8 cellular contexts compared by ENCODE assay signal in the genomic region with DNA sequence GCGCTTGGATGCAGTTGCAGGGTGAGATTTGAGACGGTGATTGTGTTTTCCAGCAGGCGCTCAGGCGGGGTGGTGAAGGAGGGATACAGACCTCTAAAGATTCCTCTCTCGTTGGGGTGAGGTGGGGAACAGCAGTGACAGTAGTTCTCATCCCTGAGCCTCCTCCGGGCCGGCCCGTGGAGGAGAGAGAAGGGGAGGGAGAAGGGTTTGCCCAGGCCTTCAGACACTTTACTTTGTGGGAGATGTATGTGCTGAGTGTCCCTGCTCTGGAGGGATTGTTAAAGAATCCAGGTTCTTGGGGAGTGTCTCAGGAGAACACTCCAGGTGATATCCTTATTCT. TPM values are rescaled to one million over a fixed set of nuclear protein-coding genes. Genes with fewer than 3 reads are reported as not detected.
DNase-seq lines count a peak whose midpoint lies in the region; ATAC-seq and TF ChIP-seq lines count a peak whose summit lies in the region.

No MANE protein-coding gene starts in this region.

- H3K9me3 ChIP-seq in Panc1 (ENCODE audit: control insufficient read depth, insufficient read depth, low read depth, low read length) = no peaks in the 10 kb centered on the region
- H3K9me3 ChIP-seq in fibroblast of lung (ENCODE audit: control insufficient read depth, insufficient read depth, low read depth, low read length) = no peaks in the 10 kb centered on the region
- H3K9me3 ChIP-seq in parathyroid adenoma (ENCODE audit: control insufficient read depth, low read length) = no peaks in the 10 kb centered on the region

- no TSS peak for BruUV-seq in Panc1 (replicated peaks; lab: Mats Ljungman, UMichigan)

- H3K9ac ChIP-seq in fibroblast of lung (ENCODE audit: insufficient read depth, low read length) (peak overlapping the region; percentile 66), parathyroid adenoma (no peak overlapping the region)

- ATAC-seq in Panc1 = peak; percentile 52

- H3K4me1 ChIP-seq in Panc1 (ENCODE audit: control insufficient read depth, insufficient read depth, low read length) (peaks cover 9% of the 10 kb centered on the region), fibroblast of lung (ENCODE audit: control insufficient read depth, extremely low read depth, insufficient read depth, low read length) (peaks cover 5% of the 10 kb centered on the region), parathyroid adenoma (no peaks in the 10 kb centered on the region)

- H3K27ac ChIP-seq in Panc1 (ENCODE audit: low read length) = peak overlapping the region; percentile 91
- peak overlapping the region; percentile 70 for H3K27ac ChIP-seq in fibroblast of lung (ENCODE audit: insufficient read depth, low read length)
- peak overlapping the region; percentile 68 for H3K27ac ChIP-seq in parathyroid adenoma

- TF ChIP-seq CTCF in Panc1 (IDR thresholded peaks at IDR 0.05) (no peak), fibroblast of lung (conservative IDR thresholded peaks at IDR 0.05 in 1 of 2, IDR thresholded peaks at IDR 0.05 in 1 of 2; ENCODE audit: low read depth in 1 of 2, low read length in 2 of 2) (no peak), parathyroid adenoma (IDR thresholded peaks at IDR 0.05) (no peak)

- in situ Hi-C loops in Panc1 (cut with HindIII; ENCODE audit: low pct_unique_long_range_greater_than_20kb, low sequenced_read_pairs) = no loop called here

- peak; percentile 72 for DNase-seq in NCI-H82 (lab: John Stamatoyannopoulos, UW)
- no peak for DNase-seq in NCI-H82 treated with DMSO at 0.1 percent for 48 hours (lab: John Stamatoyannopoulos, UW; ENCODE audit: unreplicated experiment)
- DNase-seq in Panc1 (ENCODE audit: low read depth, low spot score) = no peak
- no peak for DNase-seq in fibroblast of lung (ENCODE audit: low read depth in 2 of 2)
- DNase-seq in MV-4-11 (lab: John Stamatoyannopoulos, UW) = no peak
- DNase-seq in C1 segment of cervical spinal cord (lab: John Stamatoyannopoulos, UW) = no peak
- DNase-seq in OCI-M1 (lab: John Stamatoyannopoulos, UW) = no peak

- intact Hi-C loops in Panc1 (cut with micrococcal nuclease; ENCODE audit: unreplicated experiment) = no loop called here

- H3K79me2 ChIP-seq in fibroblast of lung (ENCODE audit: control insufficient read depth, insufficient read depth, low read length) (peaks cover 12% of the 10 kb centered on the region), parathyroid adenoma (no peaks in the 10 kb centered on the region)

- H3K36me3 ChIP-seq in Panc1 (ENCODE audit: control insufficient read depth, insufficient read depth, low read length) (peaks cover 2% of the 10 kb centered on the region; the same call in 1 of the 2 replicates), fibroblast of lung (ENCODE audit: control insufficient read depth, insufficient read depth, low read length) (no peaks in the 10 kb centered on the region), parathyroid adenoma (ENCODE audit: control insufficient read depth, insufficient read depth, low read length) (no peaks in the 10 kb centered on the region)

- peak overlapping the region; percentile 97 for H3K4me2 ChIP-seq in fibroblast of lung (ENCODE audit: extremely low read depth, insufficient read depth, low read length)
- H3K4me2 ChIP-seq in parathyroid adenoma (ENCODE audit: low read length) = peak overlapping the region; percentile 79

- H3K4me3 ChIP-seq in Panc1 (ENCODE audit: low read depth in 2 of 2, low read length in 2 of 2) (peak overlapping the region; percentile 90 to 96), fibroblast of lung (replicated peaks in 1 of 4; ENCODE audit: control extremely low read depth in 1 of 4, insufficient read depth in 1 of 4, low read depth in 3 of 4, low read length in 4 of 4) (peak overlapping the region; percentile 59 to 92 (median 86)), parathyroid adenoma (ENCODE audit: low read depth, low read length) (peak overlapping the region; percentile 82)

- CTCF ChIA-PET in Panc1 (lab: Charles Lee) = interaction anchor here (0.5 to 1.3 kb wide), 2 partner anchors 9 to 57 kb away, joined by 3 to 5 read pairs; no protein-coding TSS in a partner anchor

- H2AFZ ChIP-seq in fibroblast of lung (ENCODE audit: low read length) (peak overlapping the region; percentile 96), parathyroid adenoma (peak overlapping the region; percentile 95)

- POLR2A ChIA-PET in Panc1 (lab: Charles Lee) = interaction anchor here (0.6 to 1.5 kb wide), 2 partner anchors 77 to 104 kb away, joined by 3 to 10 read pairs; no protein-coding TSS in a partner anchor

- no peaks in the 10 kb centered on the region for H3K27me3 ChIP-seq in Panc1 (ENCODE audit: control insufficient read depth, insufficient read depth, low read length)
- H3K27me3 ChIP-seq in fibroblast of lung (ENCODE audit: control insufficient read depth, insufficient read depth, low read length) = no peaks in the 10 kb centered on the region
- no peaks in the 10 kb centered on the region for H3K27me3 ChIP-seq in parathyroid adenoma (ENCODE audit: control insufficient read depth, insufficient read depth, low read length)

- H4K20me1 ChIP-seq in fibroblast of lung (ENCODE audit: control insufficient read depth, extremely low read depth, insufficient read depth, low read length) = no peaks in the 10 kb centered on the region

RNA-seq across cellular contexts. Expression of a gene that starts 41.0 kb away (rescaled TPM):
- total RNA-seq in Panc1 (2021; ENCODE audit: unreplicated experiment) (41.5 TPM), fibroblast of lung (54.7 and 64.4 TPM in 2 replicates)
- 46.9 TPM for polyA plus RNA-seq in Panc1 (2012; ENCODE audit: insufficient read length)
- polyA plus RNA-seq in fibroblast of lung = 43.0 and 75.0 TPM in 2 replicates
- 50.9 and 86.2 TPM in 2 replicates for polyA plus RNA-seq in fibroblast of lung (2012)
- polyA minus RNA-seq in fibroblast of lung (ENCODE audit: low replicate concordance) = 28.1 and 89.4 TPM in 2 replicates

RNA-seq across cellular contexts. Expression of a gene that starts 41.5 kb away (rescaled TPM):
- total RNA-seq in Panc1 (2021; ENCODE audit: unreplicated experiment) (74.7 TPM), fibroblast of lung (66.8 and 107 TPM in 2 replicates)
- 70.5 TPM for polyA plus RNA-seq in Panc1 (2012; ENCODE audit: insufficient read length)
- 30.7 and 31.4 TPM in 2 replicates for polyA plus RNA-seq in fibroblast of lung
- polyA plus RNA-seq in fibroblast of lung (2012) = 33.7 and 39.7 TPM in 2 replicates
- polyA minus RNA-seq in fibroblast of lung (ENCODE audit: low replicate concordance) = 91.4 and 92.5 TPM in 2 replicates

RNA-seq across cellular contexts. Expression of a gene that starts 45.9 kb away (rescaled TPM):
- total RNA-seq in Panc1 (2021; ENCODE audit: unreplicated experiment) = 0.44 TPM
- not detected for polyA plus RNA-seq in Panc1 (2012; ENCODE audit: insufficient read length)
- 0.51 and 0.83 TPM in 2 replicates for total RNA-seq in fibroblast of lung
- polyA plus RNA-seq in fibroblast of lung = 0.28 TPM in 2 replicates
- 0.09 and 0.15 TPM in 2 replicates for polyA plus RNA-seq in fibroblast of lung (2012)
- polyA minus RNA-seq in fibroblast of lung (ENCODE audit: low replicate concordance) = not detected in 2 replicates

RNA-seq across cellular contexts. Expression of a gene that starts 51.1 kb away (rescaled TPM):
- total RNA-seq in Panc1 (2021; ENCODE audit: unreplicated experiment) (43.8 TPM), fibroblast of lung (72.9 and 77.3 TPM in 2 replicates)
- 37.8 TPM for polyA plus RNA-seq in Panc1 (2012; ENCODE audit: insufficient read length)
- polyA plus RNA-seq in fibroblast of lung = 77.1 and 80.0 TPM in 2 replicates
- 86.8 and 93.4 TPM in 2 replicates for polyA plus RNA-seq in fibroblast of lung (2012)
- 35.2 and 47.9 TPM in 2 replicates for polyA minus RNA-seq in fibroblast of lung (ENCODE audit: low replicate concordance)

RNA-seq across cellular contexts. Expression of a gene that starts 56.4 kb away (rescaled TPM):
- total RNA-seq in Panc1 (2021; ENCODE audit: unreplicated experiment) (93.6 TPM), fibroblast of lung (14.1 and 27.7 TPM in 2 replicates)
- 112 TPM for polyA plus RNA-seq in Panc1 (2012; ENCODE audit: insufficient read length)
- 18.6 and 20.7 TPM in 2 replicates for polyA plus RNA-seq in fibroblast of lung
- 30.1 and 35.5 TPM in 2 replicates for polyA plus RNA-seq in fibroblast of lung (2012)
- 39.1 and 91.6 TPM in 2 replicates for polyA minus RNA-seq in fibroblast of lung (ENCODE audit: low replicate concordance)
